Comparison of ENCODE assay signal across 26 cellular contexts in genomic region chr11:111530091-111530490, GRCh38. TPM values are rescaled to one million over a fixed set of nuclear protein-coding genes. Genes with fewer than 3 reads are reported as not detected.
DNase-seq lines count a peak whose midpoint lies in the region; ATAC-seq and TF ChIP-seq lines count a peak whose summit lies in the region.
"Had no signal": no experiment of that assay in that cellular context is flagged by ENCODE, and none has a peak within 500 bp of the region (broad histone marks: within the 10 kb centered on the region; RNA-seq: fewer than 3 reads in every experiment).

No MANE protein-coding gene starts in this region.

- no peaks in the 10 kb centered on the region for H3K9me3 ChIP-seq in testis
- H3K9me3 ChIP-seq: BE2C, prostate gland, upper lobe of right lung had no signal

- peak overlapping the region; percentile 23 for H3K27ac Mint-ChIP-seq in neural crest cell (ENCODE audit: unreplicated experiment)
- H3K27ac Mint-ChIP-seq: activated naive CD8-positive, alpha-beta T cell treated with anti-CD3 and anti-CD28 coated beads, Interleukin-2, amount 10 ng/mL, durations not matched to agents 7 days and 5 days; activated T-helper 17 cell treated with anti-CD3 and anti-CD28 coated beads, Interleukin-2, amount 50 U/mL, for 72 hours; neural progenitor cell; T-helper 2 cell treated with Interferon-gamma antibody and Interleukin-4, amounts not matched to agents 5 μg/mL and 100 μg/mL, for 36 hours had no signal

- no peaks in the 10 kb centered on the region for H3K36me3 ChIP-seq in testis (ENCODE audit: low read depth, missing control alignments)
- H3K36me3 ChIP-seq: BE2C, cardiac muscle cell, neural progenitor cell, prostate gland, upper lobe of right lung had no signal

- WGBS in testis, 2 donors = 75 to 85% methylated on average over 3 of the region's 3 CpGs

- peaks cover 7% of the 10 kb centered on the region for H3K27me3 Mint-ChIP-seq in neural crest cell (ENCODE audit: low read depth)

- H3K4me3 Mint-ChIP-seq in neural crest cell = no peak overlapping the region
- H3K4me3 Mint-ChIP-seq: activated naive CD8-positive, alpha-beta T cell treated with anti-CD3 and anti-CD28 coated beads, Interleukin-2, amount 10 ng/mL, durations not matched to agents 7 days and 5 days; activated T-helper 17 cell treated with anti-CD3 and anti-CD28 coated beads, Interleukin-2, amount 50 U/mL, for 72 hours; neural progenitor cell; T-helper 2 cell treated with Interferon-gamma antibody and Interleukin-4, amounts not matched to agents 5 μg/mL and 100 μg/mL, for 36 hours had no signal

- H3K36me3 Mint-ChIP-seq in neural crest cell (ENCODE audit: low read depth) = no peaks in the 10 kb centered on the region
- H3K36me3 Mint-ChIP-seq: neural progenitor cell had no signal

- no peak for TF ChIP-seq POLR2A in testis (IDR thresholded peaks at IDR 0.05)

- no peak for TF ChIP-seq CTCF in neural crest cell (conservative IDR thresholded peaks at IDR 0.05)
- TF ChIP-seq CTCF in testis (IDR thresholded peaks at IDR 0.05) = no peak

- no peaks in the 10 kb centered on the region for H3K27me3 ChIP-seq in testis
- H3K27me3 ChIP-seq: upper lobe of right lung had no signal

- no peak overlapping the region for H3K4me3 ChIP-seq in testis
- H3K4me3 ChIP-seq: cardiac muscle cell, neural progenitor cell, prostate gland, upper lobe of right lung had no signal

- no peak overlapping the region for H3K27ac ChIP-seq in testis
- H3K27ac ChIP-seq: 22Rv1, cardiac muscle cell, neural progenitor cell, prostate gland, upper lobe of right lung had no signal

- H3K4me1 ChIP-seq in testis = no peaks in the 10 kb centered on the region
- H3K4me1 ChIP-seq: BE2C, prostate gland, upper lobe of right lung had no signal

- peaks cover 35% of the 10 kb centered on the region for H3K4me1 Mint-ChIP-seq in neural crest cell

- peak; percentile 34 for DNase-seq in SIG-M5 treated with dmso at 0.1 percent for 504 hours (lab: John Stamatoyannopoulos, UW; ENCODE audit: unreplicated experiment)
- DNase-seq in SIG-M5 (lab: John Stamatoyannopoulos, UW) = no peak
- DNase-seq in NCI-H226 = peak; percentile 89
- DNase-seq in astrocyte of the hippocampus (ENCODE audit: low read depth, low spot score) = peak; percentile 70
- DNase-seq in neural crest cell (ENCODE audit: low read depth, low spot score) = no peak
- DNase-seq in stimulated activated CD4-positive, alpha-beta T cell treated with anti-CD3 and anti-CD28 coated beads, Interleukin-2, amount 100 ng/mL, for 48 hours = no peak
- no peak for DNase-seq in testis
- DNase-seq: activated naive CD8-positive, alpha-beta T cell treated with anti-CD3 and anti-CD28 coated beads, Interleukin-2, amount 10 ng/mL, durations not matched to agents 7 days and 5 days; BE2C; erythroblast; NCI-H2029; NCI-H446; NK-92 treated with Interleukin-12 subunit alpha and Interleukin-12 subunit beta, amount 100 ng/mL, for 24 hours; Right ventricle myocardium superior; upper lobe of right lung had no signal

- ATAC-seq in HG03354 (IDR thresholded peaks at IDR 0.05; ENCODE audit: poor library complexity, severe bottlenecking, unreplicated experiment) = no peak
- ATAC-seq: activated CD4-positive, CD25-positive, alpha-beta regulatory T cell treated with anti-CD3 and anti-CD28 coated beads, Interleukin-2, amount 50 U/mL, for 24 hours; activated T-helper 17 cell treated with anti-CD3 and anti-CD28 coated beads, Interleukin-2, amount 50 U/mL, for 72 hours; upper lobe of right lung had no signal

- intact Hi-C loops in testis (cut with DNase I; ENCODE audit: low total_unique reads) = no loop called here

- H3K9me3 Mint-ChIP-seq in neural crest cell = no peaks in the 10 kb centered on the region
- H3K9me3 Mint-ChIP-seq: activated naive CD8-positive, alpha-beta T cell treated with anti-CD3 and anti-CD28 coated beads, Interleukin-2, amount 10 ng/mL, durations not matched to agents 7 days and 5 days; activated T-helper 17 cell treated with anti-CD3 and anti-CD28 coated beads, Interleukin-2, amount 50 U/mL, for 72 hours; neural progenitor cell; T-helper 2 cell treated with Interferon-gamma antibody and Interleukin-4, amounts not matched to agents 5 μg/mL and 100 μg/mL, for 36 hours had no signal

RNA-seq across cellular contexts. Expression of gene LAYN, which starts 10.4 kb away (rescaled TPM):
- total RNA-seq in neural crest cell (3.8 and 4.4 TPM in 2 replicates), testis (1 to 10 TPM; 7.0 to 9.5 TPM)
- 8.7 TPM for polyA plus RNA-seq in testis (ENCODE audit: insufficient read depth, low read depth, low replicate concordance)

RNA-seq across cellular contexts. Expression of gene HOATZ, which starts 15.5 kb away (rescaled TPM):
- not detected in 2 replicates for total RNA-seq in neural crest cell
- total RNA-seq in testis = 10 to 100 TPM; 10.8 to 23.7 TPM
- polyA plus RNA-seq in testis (ENCODE audit: insufficient read depth, low read depth, low replicate concordance) = 50.1 TPM
- total RNA-seq: activated naive CD8-positive, alpha-beta T cell treated with anti-CD3 and anti-CD28 coated beads, Interleukin-2, amount 10 ng/mL, durations not matched to agents 7 days and 5 days; activated T-helper 17 cell treated with anti-CD3 and anti-CD28 coated beads, Interleukin-2, amount 50 U/mL, for 72 hours; cardiac muscle cell; glomerular endothelial cell; mononuclear cell; Right ventricle myocardium superior; skeletal muscle tissue; upper lobe of right lung had no signal
- polyA plus RNA-seq: cardiac muscle cell had no signal

RNA-seq across cellular contexts. Expression of gene BTG4, which starts 17.9 kb away (rescaled TPM):
- not detected in 2 replicates for total RNA-seq in neural crest cell
- total RNA-seq in testis = 10 to 100 TPM in 1 of 2 donors, 1 to 10 TPM in 1; 8.7 to 26.6 TPM
- 36.8 TPM for polyA plus RNA-seq in testis (ENCODE audit: insufficient read depth, low read depth, low replicate concordance)
- total RNA-seq: activated T-helper 17 cell treated with anti-CD3 and anti-CD28 coated beads, Interleukin-2, amount 50 U/mL, for 72 hours; cardiac muscle cell; glomerular endothelial cell; mononuclear cell; Right ventricle myocardium superior; skeletal muscle tissue; upper lobe of right lung had no signal
- polyA plus RNA-seq: cardiac muscle cell had no signal

Comparison
In these comparisons a context has a peak if more than half of its experiments do, and no peak if none do; other contexts are left out.
1. DNase-seq: peak in SIG-M5 treated with dmso at 0.1 percent for 504 hours (single experiment), NCI-H226 (single experiment) and astrocyte of the hippocampus (single experiment); none in SIG-M5 (single experiment), neural crest cell (single experiment), stimulated activated CD4-positive, alpha-beta T cell treated with anti-CD3 and anti-CD28 coated beads, Interleukin-2, amount 100 ng/mL, for 48 hours (0 of 2) and testis (single experiment).
2. RNA of gene HOATZ, which starts 15.5 kb away (total RNA-seq): 10.8 to 23.7 TPM in testis; not detected in neural crest cell; every median in the first group is over 10 times any median in the second.